Comparison of ENCODE assay signal across 18 cellular contexts in the genomic region with DNA sequence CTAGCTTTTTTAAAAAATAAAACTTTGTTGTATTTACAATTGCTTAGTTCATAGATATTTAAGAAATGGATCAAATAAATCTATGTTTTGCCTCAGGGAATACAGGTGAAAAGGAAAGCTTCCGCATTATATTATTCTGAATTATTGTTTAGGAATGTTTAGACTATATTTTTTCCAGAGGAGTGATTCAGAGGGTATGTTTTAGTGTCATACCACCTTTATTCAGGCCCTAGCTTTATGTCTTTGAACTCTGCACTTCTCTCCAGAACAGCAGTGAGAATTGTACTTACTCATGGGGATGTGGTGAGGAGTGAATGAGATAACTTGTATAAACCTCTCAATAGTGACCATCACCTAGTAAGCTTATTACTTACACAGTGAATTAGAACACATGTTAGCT. TPM values are rescaled to one million over a fixed set of nuclear protein-coding genes. Genes with fewer than 3 reads are reported as not detected.
"Had no signal": no experiment of that assay in that cellular context is flagged by ENCODE, and none has a peak within 500 bp of the region (broad histone marks: within the 10 kb centered on the region; RNA-seq: fewer than 3 reads in every experiment).

No MANE protein-coding gene starts in this region.

- H3K27me3 Mint-ChIP-seq: activated CD4-positive, alpha-beta memory T cell treated with anti-CD3 and anti-CD28 coated beads for 36 hours; natural killer cell treated with Interleukin-12 subunit alpha and Interleukin-12 subunit beta and Interleukin-15 and Interleukin-18, amount 100 ng/mL, for 72 hours had no signal

- DNase-seq: activated CD4-positive, alpha-beta memory T cell treated with anti-CD3 and anti-CD28 coated beads for 36 hours; activated CD4-positive, alpha-beta T cell treated with anti-CD3 and anti-CD28 coated beads for 4 hours; activated naive CD4-positive, alpha-beta T cell treated with anti-CD3 and anti-CD28 coated beads, Interleukin-2, amount 10 ng/mL, durations not matched to agents 7 days and 5 days; activated naive CD8-positive, alpha-beta T cell treated with anti-CD3 and anti-CD28 coated beads, Interleukin-2, amount 50 U/mL, for 24 hours; activated T-cell treated with anti-CD3 and anti-CD28 coated beads for 4 hours; anterior cingulate cortex; effector CD8-positive, alpha-beta T cell; left cardiac atrium; lower lobe of right lung; posterior cingulate gyrus; stimulated activated naive CD8-positive, alpha-beta T cell treated with anti-CD3 and anti-CD28 coated beads, Interleukin-15, Interleukin-2, amounts not matched to agents 100 U/mL and 50 U/mL, for 24 hours; T-cell had no signal

- ATAC-seq: activated naive CD8-positive, alpha-beta T cell treated with anti-CD3 and anti-CD28 coated beads, Interleukin-2, amount 50 U/mL, for 24 hours; lower lobe of right lung; natural killer cell treated with Interleukin-12 subunit alpha and Interleukin-12 subunit beta and Interleukin-15 and Interleukin-18, amount 100 ng/mL, for 72 hours; stimulated activated naive CD8-positive, alpha-beta T cell treated with anti-CD3 and anti-CD28 coated beads, Interleukin-15, Interleukin-2, amounts not matched to agents 100 U/mL and 50 U/mL, for 24 hours; T-cell had no signal

- H3K9me3 ChIP-seq: lower lobe of right lung had no signal

- H3K27ac Mint-ChIP-seq: activated CD4-positive, alpha-beta memory T cell treated with anti-CD3 and anti-CD28 coated beads for 36 hours; activated naive CD4-positive, alpha-beta T cell treated with anti-CD3 and anti-CD28 coated beads, Interleukin-2, amount 10 ng/mL, durations not matched to agents 7 days and 5 days; activated naive CD8-positive, alpha-beta T cell treated with anti-CD3 and anti-CD28 coated beads, Interleukin-2, amount 50 U/mL, for 24 hours; activated T-helper 2 cell treated with anti-CD3 and anti-CD28 coated beads, Interferon-gamma antibody, Interleukin-2, Interleukin-4, amounts not matched to agents 10 μg/mL and 5 μg/mL and 100 μg/mL, durations not matched to agents 14 hours and 24 hours and 36 hours; dendritic cell treated with granulocyte-macrophage colony-stimulating factor and Interleukin-4, amounts not matched to agents 40 ng/mL and 50 ng/mL, for 4 days; natural killer cell treated with Interleukin-12 subunit alpha and Interleukin-12 subunit beta and Interleukin-15 and Interleukin-18, amount 100 ng/mL, for 72 hours; T-cell; type B pancreatic cell; WTC11 had no signal

- H3K9me3 Mint-ChIP-seq: activated naive CD4-positive, alpha-beta T cell treated with anti-CD3 and anti-CD28 coated beads, Interleukin-2, amount 10 ng/mL, durations not matched to agents 7 days and 5 days; activated naive CD8-positive, alpha-beta T cell treated with anti-CD3 and anti-CD28 coated beads, Interleukin-2, amount 50 U/mL, for 24 hours; activated T-helper 2 cell treated with anti-CD3 and anti-CD28 coated beads, Interferon-gamma antibody, Interleukin-2, Interleukin-4, amounts not matched to agents 10 μg/mL and 5 μg/mL and 100 μg/mL, durations not matched to agents 14 hours and 24 hours and 36 hours; dendritic cell treated with granulocyte-macrophage colony-stimulating factor and Interleukin-4, amounts not matched to agents 40 ng/mL and 50 ng/mL, for 4 days; T-cell; type B pancreatic cell; WTC11 had no signal

- H3K36me3 ChIP-seq: lower lobe of right lung had no signal

- H3K4me3 ChIP-seq: hepatocyte, lower lobe of right lung had no signal

- H3K4me1 ChIP-seq: lower lobe of right lung had no signal

- H3K4me1 Mint-ChIP-seq: activated naive CD4-positive, alpha-beta T cell treated with anti-CD3 and anti-CD28 coated beads, Interleukin-2, amount 10 ng/mL, durations not matched to agents 7 days and 5 days; activated naive CD8-positive, alpha-beta T cell treated with anti-CD3 and anti-CD28 coated beads, Interleukin-2, amount 50 U/mL, for 24 hours; T-cell had no signal

- H3K36me3 Mint-ChIP-seq: activated CD4-positive, alpha-beta memory T cell treated with anti-CD3 and anti-CD28 coated beads for 36 hours; activated naive CD4-positive, alpha-beta T cell treated with anti-CD3 and anti-CD28 coated beads, Interleukin-2, amount 10 ng/mL, durations not matched to agents 7 days and 5 days; natural killer cell treated with Interleukin-12 subunit alpha and Interleukin-12 subunit beta and Interleukin-15 and Interleukin-18, amount 100 ng/mL, for 72 hours; T-cell; WTC11 had no signal

- H3K27me3 ChIP-seq: hepatocyte had no signal

- H3K4me3 Mint-ChIP-seq: activated CD4-positive, alpha-beta memory T cell treated with anti-CD3 and anti-CD28 coated beads for 36 hours; activated naive CD4-positive, alpha-beta T cell treated with anti-CD3 and anti-CD28 coated beads, Interleukin-2, amount 10 ng/mL, durations not matched to agents 7 days and 5 days; activated naive CD8-positive, alpha-beta T cell treated with anti-CD3 and anti-CD28 coated beads, Interleukin-2, amount 50 U/mL, for 24 hours; dendritic cell treated with granulocyte-macrophage colony-stimulating factor and Interleukin-4, amounts not matched to agents 40 ng/mL and 50 ng/mL, for 4 days; natural killer cell treated with Interleukin-12 subunit alpha and Interleukin-12 subunit beta and Interleukin-15 and Interleukin-18, amount 100 ng/mL, for 72 hours; T-cell; type B pancreatic cell; WTC11 had no signal

- H3K27ac ChIP-seq: hepatocyte, lower lobe of right lung had no signal

RNA-seq across cellular contexts. Expression of gene SLIT2, which starts 14.0 kb away (rescaled TPM):
- total RNA-seq: activated CD4-positive, alpha-beta memory T cell treated with anti-CD3 and anti-CD28 coated beads for 36 hours; natural killer cell treated with Interleukin-12 subunit alpha and Interleukin-12 subunit beta and Interleukin-15 and Interleukin-18, amount 100 ng/mL, for 72 hours had no signal
